9 cellular contexts compared by ENCODE assay signal in the genomic region with DNA sequence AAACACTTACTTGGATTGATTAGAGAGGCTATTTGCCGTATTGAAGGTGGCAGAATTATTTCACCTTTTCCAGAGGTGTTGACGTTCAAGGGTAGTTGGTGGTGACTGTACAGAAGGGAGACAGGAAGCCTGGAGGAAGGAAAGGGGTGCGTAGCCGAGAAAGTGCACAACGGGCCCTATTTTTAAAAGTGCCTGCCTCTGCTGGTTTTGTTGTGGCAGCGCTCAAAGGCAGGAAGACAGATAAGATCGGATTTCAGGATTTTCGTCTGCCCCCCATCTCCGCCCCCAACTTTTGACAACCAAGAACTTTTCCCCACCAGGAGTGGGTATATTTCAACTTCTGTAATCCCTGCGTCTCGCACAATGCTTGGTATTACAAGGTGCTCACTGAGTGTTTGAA. TPM values are rescaled to one million over a fixed set of nuclear protein-coding genes. Genes with fewer than 3 reads are reported as not detected.
DNase-seq lines count a peak whose midpoint lies in the region; ATAC-seq and TF ChIP-seq lines count a peak whose summit lies in the region.
"Had no signal": no experiment of that assay in that cellular context is flagged by ENCODE, and none has a peak within 500 bp of the region (broad histone marks: within the 10 kb centered on the region; RNA-seq: fewer than 3 reads in every experiment).

No MANE protein-coding gene starts in this region.

- H3K4me2 ChIP-seq in GM23338 = no peak overlapping the region
- H3K4me2 ChIP-seq: SK-N-SH had no signal

- peaks cover 21% of the 10 kb centered on the region for H3K4me1 Mint-ChIP-seq in GM23338

- H3K4me3 Mint-ChIP-seq in GM23338 = no peak overlapping the region

- H3K4me3 ChIP-seq in SJSA1 (no peak overlapping the region), coronary artery (no peak overlapping the region), GM23338 (no peak overlapping the region)

- no peaks in the 10 kb centered on the region for H3K36me3 Mint-ChIP-seq in GM23338 (ENCODE audit: low read depth)

- no peak overlapping the region for H2AFZ ChIP-seq in GM23338

- H3K27ac ChIP-seq in SJSA1 (0 out of 2 replicates have a peak overlapping the region, but pooled peaks have one; percentile 99), coronary artery (peak overlapping the region; percentile 69 to 90), GM23338 (ENCODE audit: low read depth) (no peak overlapping the region)

- no peak for ATAC-seq in GM23338

- peaks cover 25% of the 10 kb centered on the region for H3K79me2 ChIP-seq in GM23338 (replicated peaks; ENCODE audit: insufficient read depth)

- H3K36me3 ChIP-seq in SJSA1 (peaks cover 6% of the 10 kb centered on the region; the same call in 1 of the 2 replicates), GM23338 (ENCODE audit: insufficient read depth) (no peaks in the 10 kb centered on the region)

- H3K4me1 ChIP-seq in SJSA1 (replicated peaks) = peaks cover 94% of the 10 kb centered on the region
- peaks cover 3% of the 10 kb centered on the region; the same call in 1 of the 2 replicates for H3K4me1 ChIP-seq in GM23338 (ENCODE audit: insufficient read depth)

- H3K27me3 ChIP-seq in SJSA1 (replicated peaks) = no peaks in the 10 kb centered on the region
- H3K27me3 ChIP-seq in GM23338 (ENCODE audit: insufficient read depth) = no peaks in the 10 kb centered on the region

- no peak overlapping the region for H3K27ac Mint-ChIP-seq in GM23338

- no peak for TF ChIP-seq CTCF in coronary artery (IDR thresholded peaks at IDR 0.05)
- no peak for TF ChIP-seq CTCF in GM23338 (conservative IDR thresholded peaks at IDR 0.05; ENCODE audit: low read depth in 2 of 2)

- H4K20me1 ChIP-seq in GM23338 (replicated peaks; ENCODE audit: insufficient read depth) = no peaks in the 10 kb centered on the region

- peak; percentile 36 for DNase-seq in activated gamma-delta T cell treated with Interleukin-2 at 50 U/mL for 16 hours
- DNase-seq in activated gamma-delta T cell (lab: John Stamatoyannopoulos, UW) = no peak
- DNase-seq in SJSA1 (ENCODE audit: low read depth in 1 of 2, low spot score in 2 of 2) = no peak
- no peak for DNase-seq in coronary artery (ENCODE audit: low spot score)
- peak; percentile 48 for DNase-seq in stimulated activated CD8-positive, alpha-beta memory T cell treated with anti-CD3 and anti-CD28 coated beads, Interleukin-4, amount 100 ng/mL, for 48 hours
- DNase-seq in activated CD8-positive, alpha-beta memory T cell treated with anti-CD3 and anti-CD28 coated beads for 24 hours = no peak
- DNase-seq in GM23338 (ENCODE audit: low spot score) = no peak
- DNase-seq in DMS153 (lab: John Stamatoyannopoulos, UW) = no peak
- DNase-seq: SK-N-SH had no signal

- H3K9me2 ChIP-seq in GM23338 (ENCODE audit: insufficient read depth) = no peaks in the 10 kb centered on the region
- H3K9me2 ChIP-seq: SK-N-SH had no signal

- H3K9me3 ChIP-seq in SJSA1 (replicated peaks) = no peaks in the 10 kb centered on the region
- H3K9me3 ChIP-seq: SK-N-SH had no signal

- H3K9me3 Mint-ChIP-seq in GM23338 = no peaks in the 10 kb centered on the region

- no peaks in the 10 kb centered on the region for H3K27me3 Mint-ChIP-seq in GM23338 (ENCODE audit: insufficient read depth, low read depth, poor library complexity)

- H3F3A ChIP-seq in GM23338 (replicated peaks; ENCODE audit: low read depth) = no peaks in the 10 kb centered on the region

TF ChIP-seq in GM23338, 12 proteins besides CTCF, POLR2A, EP300 and RAD21 (continues in another document):
- no peak for TF ChIP-seq ZNF331 (CRISPR knock-in tag; IDR thresholded peaks at IDR 0.05; ENCODE audit: low read depth)
- TF ChIP-seq EZH2phosphoT487 (IDR thresholded peaks at IDR 0.05; ENCODE audit: unreplicated experiment) = no peak
- no peak for TF ChIP-seq CREB1 (CRISPR knock-in tag; IDR thresholded peaks at IDR 0.05; ENCODE audit: low read depth)
- TF ChIP-seq, protein P1, sequence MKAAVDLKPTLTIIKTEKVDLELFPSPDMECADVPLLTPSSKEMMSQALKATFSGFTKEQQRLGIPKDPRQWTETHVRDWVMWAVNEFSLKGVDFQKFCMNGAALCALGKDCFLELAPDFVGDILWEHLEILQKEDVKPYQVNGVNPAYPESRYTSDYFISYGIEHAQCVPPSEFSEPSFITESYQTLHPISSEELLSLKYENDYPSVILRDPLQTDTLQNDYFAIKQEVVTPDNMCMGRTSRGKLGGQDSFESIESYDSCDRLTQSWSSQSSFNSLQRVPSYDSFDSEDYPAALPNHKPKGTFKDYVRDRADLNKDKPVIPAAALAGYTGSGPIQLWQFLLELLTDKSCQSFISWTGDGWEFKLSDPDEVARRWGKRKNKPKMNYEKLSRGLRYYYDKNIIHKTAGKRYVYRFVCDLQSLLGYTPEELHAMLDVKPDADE (IDR thresholded peaks at IDR 0.05) = no peak
- TF ChIP-seq POLR2AphosphoS5 (IDR thresholded peaks at IDR 0.05; ENCODE audit: low read depth) = no peak
- TF ChIP-seq NANOG (IDR thresholded peaks at IDR 0.05; ENCODE audit: borderline replicate concordance) = no peak
- TF ChIP-seq ZNF114 (CRISPR knock-in tag; IDR thresholded peaks at IDR 0.05) = no peak
- no peak for TF ChIP-seq EZH2 (IDR thresholded peaks at IDR 0.05; ENCODE audit: low read depth, unreplicated experiment)
- no peak for TF ChIP-seq JUNB (IDR thresholded peaks at IDR 0.05; ENCODE audit: unreplicated experiment)
- TF ChIP-seq ZNF462 (CRISPR knock-in tag; IDR thresholded peaks at IDR 0.05) = no peak
- no peak for TF ChIP-seq STAT1 (IDR thresholded peaks at IDR 0.05; ENCODE audit: unreplicated experiment)

RNA-seq across cellular contexts. Expression of gene SMAD3, which starts 38.5 kb away (rescaled TPM):
- 19.5 and 22.0 TPM in 2 replicates for total RNA-seq in SJSA1 (2014; rRNA removed; shearing (Covaris generic))
- total RNA-seq in GM23338 (2014; rRNA removed; shearing (Covaris generic)) = 9.0 and 11.6 TPM in 2 replicates
- 3.4 and 4.9 TPM in 2 replicates for polyA plus RNA-seq in GM23338 (2016; fragmentation: Nextera tagmentation; extraction: Ambion mirVana)

Comparison
In these comparisons a context has a peak if more than half of its experiments do, and no peak if none do; other contexts are left out.
1. DNase-seq: peak in activated gamma-delta T cell treated with Interleukin-2 at 50 U/mL for 16 hours (single experiment) and stimulated activated CD8-positive, alpha-beta memory T cell treated with anti-CD3 and anti-CD28 coated beads, Interleukin-4, amount 100 ng/mL, for 48 hours (single experiment); none in activated gamma-delta T cell (single experiment), SJSA1 (0 of 2), coronary artery (single experiment), activated CD8-positive, alpha-beta memory T cell treated with anti-CD3 and anti-CD28 coated beads for 24 hours (single experiment), GM23338 (single experiment) and DMS153 (single experiment).